Comparison of ENCODE assay signal across 18 cellular contexts in the genomic region with DNA sequence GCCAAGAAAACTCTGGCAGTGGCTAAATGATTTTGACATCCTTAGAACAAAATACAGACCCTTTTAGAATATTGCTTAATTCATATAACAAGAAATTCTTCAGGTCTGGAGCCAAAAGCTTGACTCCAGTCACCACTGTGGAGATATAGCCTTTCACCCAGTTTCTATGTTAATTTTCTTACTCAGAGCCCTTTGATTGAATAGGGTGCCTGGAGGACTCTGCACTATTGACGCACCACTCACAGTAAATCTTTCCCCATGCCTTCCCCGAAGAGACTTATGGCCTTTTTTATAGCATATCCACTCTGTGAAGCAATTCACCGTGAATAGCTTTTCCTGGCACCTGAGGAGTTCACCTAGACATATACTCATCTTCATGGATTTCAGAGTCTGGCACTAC.
"Had no signal": no experiment of that assay in that cellular context is flagged by ENCODE, and none has a peak within 500 bp of the region (broad histone marks: within the 10 kb centered on the region; RNA-seq: fewer than 3 reads in every experiment).

No MANE protein-coding gene starts in this region.

- DNase-seq: activated CD4-positive, alpha-beta T cell treated with anti-CD3 and anti-CD28 coated beads, Interleukin-2, amount 10 ng/mL, durations not matched to agents 24 days and 14 days; activated CD4-positive, CD25-positive, alpha-beta regulatory T cell; activated CD8-positive, alpha-beta memory T cell treated with anti-CD3 and anti-CD28 coated beads, Interleukin-2, amount 50 U/mL, for 48 hours; activated gamma-delta T cell treated with Interleukin-2 at 50 U/mL for 16 hours; amygdala; effector CD8-positive, alpha-beta T cell; naive thymus-derived CD8-positive, alpha-beta T cell; nucleus accumbens; spleen; stimulated activated naive CD8-positive, alpha-beta T cell treated with anti-CD3 and anti-CD28 coated beads, Interleukin-15, amount 100 ng/mL, for 72 hours had no signal

- H3K27me3 ChIP-seq: foreskin keratinocyte, spleen, upper lobe of left lung had no signal

- H3K27ac ChIP-seq: foreskin keratinocyte, prostate gland, spleen, upper lobe of left lung had no signal

- H3K27ac Mint-ChIP-seq: activated CD4-positive, alpha-beta T cell treated with anti-CD3 and anti-CD28 coated beads, Interleukin-2, amount 10 ng/mL, durations not matched to agents 24 days and 14 days; activated naive CD8-positive, alpha-beta T cell; memory B cell; naive thymus-derived CD8-positive, alpha-beta T cell; stimulated activated naive CD8-positive, alpha-beta T cell treated with anti-CD3 and anti-CD28 coated beads, Interleukin-15, amount 100 ng/mL, for 72 hours; T-helper 2 cell treated with Interferon-gamma antibody and Interleukin-4, amounts not matched to agents 5 μg/mL and 100 μg/mL, for 36 hours had no signal

- H3K9me3 ChIP-seq: prostate gland, spleen, upper lobe of left lung had no signal

- H3K4me3 Mint-ChIP-seq: activated CD4-positive, alpha-beta T cell treated with anti-CD3 and anti-CD28 coated beads, Interleukin-2, amount 10 ng/mL, durations not matched to agents 24 days and 14 days; activated naive CD8-positive, alpha-beta T cell; memory B cell; naive thymus-derived CD8-positive, alpha-beta T cell; stimulated activated naive CD8-positive, alpha-beta T cell treated with anti-CD3 and anti-CD28 coated beads, Interleukin-15, amount 100 ng/mL, for 72 hours; T-helper 2 cell treated with Interferon-gamma antibody and Interleukin-4, amounts not matched to agents 5 μg/mL and 100 μg/mL, for 36 hours had no signal

- H3K36me3 Mint-ChIP-seq: activated naive CD8-positive, alpha-beta T cell; brain; memory B cell; naive thymus-derived CD8-positive, alpha-beta T cell had no signal

- H3K27me3 Mint-ChIP-seq: activated CD4-positive, alpha-beta T cell treated with anti-CD3 and anti-CD28 coated beads, Interleukin-2, amount 10 ng/mL, durations not matched to agents 24 days and 14 days; activated naive CD8-positive, alpha-beta T cell; brain; memory B cell; naive thymus-derived CD8-positive, alpha-beta T cell; stimulated activated naive CD8-positive, alpha-beta T cell treated with anti-CD3 and anti-CD28 coated beads, Interleukin-15, amount 100 ng/mL, for 72 hours had no signal

- ATAC-seq: foreskin keratinocyte; naive thymus-derived CD8-positive, alpha-beta T cell; sciatic nerve; stimulated activated naive CD8-positive, alpha-beta T cell treated with anti-CD3 and anti-CD28 coated beads, Interleukin-15, amount 100 ng/mL, for 72 hours had no signal

- H3K4me1 Mint-ChIP-seq: activated CD4-positive, alpha-beta T cell treated with anti-CD3 and anti-CD28 coated beads, Interleukin-2, amount 10 ng/mL, durations not matched to agents 24 days and 14 days; memory B cell; naive thymus-derived CD8-positive, alpha-beta T cell; stimulated activated naive CD8-positive, alpha-beta T cell treated with anti-CD3 and anti-CD28 coated beads, Interleukin-15, amount 100 ng/mL, for 72 hours had no signal

- H3K9me3 Mint-ChIP-seq: activated CD4-positive, alpha-beta T cell treated with anti-CD3 and anti-CD28 coated beads, Interleukin-2, amount 10 ng/mL, durations not matched to agents 24 days and 14 days; brain; memory B cell; stimulated activated naive CD8-positive, alpha-beta T cell treated with anti-CD3 and anti-CD28 coated beads, Interleukin-15, amount 100 ng/mL, for 72 hours had no signal

- H3K4me3 ChIP-seq: prostate gland, spleen, upper lobe of left lung had no signal

- H3K4me1 ChIP-seq: foreskin keratinocyte, prostate gland, spleen, upper lobe of left lung had no signal

- H3K36me3 ChIP-seq: prostate gland, spleen, upper lobe of left lung had no signal
